ENCODE assay signal across 1 cellular context in genomic region chr7:143767531-143767930, GRCh38. TPM values are rescaled to one million over a fixed set of nuclear protein-coding genes. Genes with fewer than 3 reads are reported as not detected.
"Had no signal": no experiment of that assay in that cellular context is flagged by ENCODE, and none has a peak within 500 bp of the region (broad histone marks: within the 10 kb centered on the region; RNA-seq: fewer than 3 reads in every experiment).

No MANE protein-coding gene starts in this region.

RNA-seq across cellular contexts. Expression of gene CTAGE6, which starts 10.0 kb away (rescaled TPM):
- polyA plus RNA-seq: fibroblast of lung had no signal
